22 cellular contexts compared by ENCODE assay signal in genomic region chr5:1544294-1545010, GRCh38. TPM values are rescaled to one million over a fixed set of nuclear protein-coding genes. Genes with fewer than 3 reads are reported as not detected.
DNase-seq lines count a peak whose midpoint lies in the region; ATAC-seq and TF ChIP-seq lines count a peak whose summit lies in the region.
"Had no signal": no experiment of that assay in that cellular context is flagged by ENCODE, and none has a peak within 500 bp of the region (broad histone marks: within the 10 kb centered on the region; RNA-seq: fewer than 3 reads in every experiment).

No MANE protein-coding gene starts in this region.

- peaks cover 0 to 4% of the 10 kb centered on the region in 2 donors for H3K9me3 ChIP-seq in lung (ENCODE audit: control insufficient read depth in 2 of 2, insufficient read depth in 1 of 2, low read length in 1 of 2)
- H3K9me3 ChIP-seq: neutrophil, thyroid gland had no signal

- TF ChIP-seq CTCF in activated B cell treated with CpG ODN at 0.5 μM for 24 hours (IDR thresholded peaks at IDR 0.05) (no peak), lung (IDR thresholded peaks at IDR 0.05; ENCODE audit: control extremely low read depth, extremely low read depth) (no peak)

- DNase-seq in activated CD8-positive, alpha-beta memory T cell treated with anti-CD3 and anti-CD28 coated beads for 24 hours: peak; percentile 37
- DNase-seq in activated CD8-positive, alpha-beta memory T cell treated with anti-CD3 and anti-CD28 coated beads, Interleukin-2, amount 50 U/mL, for 4 hours: no peak
- DNase-seq in activated B cell treated with CpG ODN at 0.5 μM for 24 hours (peak; percentile 4), lung (ENCODE audit: low spot score) (peak; percentile 29), ureter (ENCODE audit: low spot score) (peak; percentile 29)
- DNase-seq in stimulated activated naive CD4-positive, alpha-beta T cell (lab: John Stamatoyannopoulos, UW): no peak
- no peak for DNase-seq in effector memory CD8-positive, alpha-beta T cell
- DNase-seq: activated naive CD4-positive, alpha-beta T cell treated with Interleukin-2 at 50 U/mL for 16 hours; caudate nucleus; NCI-H2107; NCI-H510A; NK-92 treated with Interleukin-12 subunit alpha and Interleukin-12 subunit beta, amount 100 ng/mL, for 24 hours; stimulated activated CD4-positive, alpha-beta T cell treated with anti-CD3 and anti-CD28 coated beads, Interleukin-4, amount 100 ng/mL, for 1 hour; stimulated activated naive CD8-positive, alpha-beta T cell treated with anti-CD3 and anti-CD28 coated beads, Interleukin-15, Interleukin-2, amounts not matched to agents 100 U/mL and 50 U/mL, for 24 hours; T-helper 17 cell; thyroid gland had no signal

- CTCF ChIA-PET in activated B cell treated with CpG ODN at 0.5 μM for 24 hours (lab: Charles Lee): interaction anchor here (0.6 kb wide), 1 partner anchor 35 kb away, joined by 3 read pairs; no protein-coding TSS in a partner anchor

- no peaks in the 10 kb centered on the region for H3K27me3 ChIP-seq in lung (ENCODE audit: control insufficient read depth, insufficient read depth)
- H3K27me3 ChIP-seq: BLaER1 treated with 17β-estradiol and CSF1 and Interleukin-3, amounts not matched to agents 10 nM and 100 nM; thyroid gland had no signal

- H3K27ac ChIP-seq in lung (ENCODE audit: low read depth in 1 of 2, low read length in 1 of 2): peak overlapping the region in 1 of 2 donors; percentile 78
- H3K27ac ChIP-seq: BLaER1 treated with 17β-estradiol and CSF1 and Interleukin-3, amounts not matched to agents 10 nM and 100 nM; epithelial cell of prostate; neutrophil; SK-N-MC; thyroid gland; VCaP had no signal

- H3K4me3 ChIP-seq in lung: no peak overlapping the region
- H3K4me3 ChIP-seq: BLaER1 treated with 17β-estradiol and CSF1 and Interleukin-3, amounts not matched to agents 10 nM and 100 nM; SK-N-MC; thyroid gland had no signal

- no peak overlapping the region for H3K4me3 Mint-ChIP-seq in activated B cell treated with CpG ODN at 0.5 μM for 24 hours
- H3K4me3 Mint-ChIP-seq in effector memory CD8-positive, alpha-beta T cell: no peak overlapping the region

- H3K27ac Mint-ChIP-seq in activated B cell treated with CpG ODN at 0.5 μM for 24 hours: no peak overlapping the region
- H3K27ac Mint-ChIP-seq in effector memory CD8-positive, alpha-beta T cell: peak overlapping the region in 1 of 2 donors; percentile 55
- H3K27ac Mint-ChIP-seq: T-helper 17 cell had no signal

- H3K36me3 Mint-ChIP-seq in activated B cell treated with CpG ODN at 0.5 μM for 24 hours (ENCODE audit: low read depth): no peaks in the 10 kb centered on the region
- no peaks in the 10 kb centered on the region for H3K36me3 Mint-ChIP-seq in effector memory CD8-positive, alpha-beta T cell (ENCODE audit: insufficient read depth)

- ATAC-seq in activated B cell treated with CpG ODN at 0.5 μM for 24 hours (ENCODE audit: low read depth) (no peak), lung (ENCODE audit: insufficient read depth, low FRiP score) (no peak), GM21576 (IDR thresholded peaks at IDR 0.05; ENCODE audit: unreplicated experiment) (no peak)
- no peak for ATAC-seq in effector memory CD8-positive, alpha-beta T cell (replicated peaks)
- ATAC-seq: stimulated activated naive CD8-positive, alpha-beta T cell treated with anti-CD3 and anti-CD28 coated beads, Interleukin-15, Interleukin-2, amounts not matched to agents 100 U/mL and 50 U/mL, for 24 hours; T-helper 17 cell had no signal

- peaks cover under 1% of the 10 kb centered on the region for H3K27me3 Mint-ChIP-seq in activated B cell treated with CpG ODN at 0.5 μM for 24 hours
- H3K27me3 Mint-ChIP-seq in effector memory CD8-positive, alpha-beta T cell: no peaks in the 10 kb centered on the region

- peaks cover 0 to 18% of the 10 kb centered on the region in 2 donors for H3K4me1 ChIP-seq in lung (ENCODE audit: control insufficient read depth in 2 of 2, insufficient read depth in 2 of 2, low read length in 2 of 2)

- peaks cover 11% of the 10 kb centered on the region for H3K4me1 Mint-ChIP-seq in activated B cell treated with CpG ODN at 0.5 μM for 24 hours
- H3K4me1 Mint-ChIP-seq in effector memory CD8-positive, alpha-beta T cell (ENCODE audit: low read depth in 2 of 2): peaks cover 6 to 12% of the 10 kb centered on the region in 2 donors

- intact Hi-C loops in activated B cell treated with CpG ODN at 0.5 μM for 24 hours (cut with micrococcal nuclease): no loop called here

- 73 to 90% methylated on average over 11 to 12 of the region's 12 CpGs for WGBS in lung, 2 donors

- POLR2A ChIA-PET in activated B cell treated with CpG ODN at 0.5 μM for 24 hours (lab: Charles Lee): interaction anchor here (0.6 kb wide), 1 partner anchor 60 kb away, joined by 4 read pairs; no protein-coding TSS in a partner anchor

- no peaks in the 10 kb centered on the region for H3K9me3 Mint-ChIP-seq in activated B cell treated with CpG ODN at 0.5 μM for 24 hours
- H3K9me3 Mint-ChIP-seq in effector memory CD8-positive, alpha-beta T cell: no peaks in the 10 kb centered on the region

- no peaks in the 10 kb centered on the region for H3K36me3 ChIP-seq in lung (ENCODE audit: control insufficient read depth in 2 of 2, insufficient read depth in 2 of 2, low read length in 2 of 2)
- H3K36me3 ChIP-seq: BLaER1 treated with 17β-estradiol and CSF1 and Interleukin-3, amounts not matched to agents 10 nM and 100 nM; neutrophil; thyroid gland had no signal

RNA-seq across cellular contexts. Expression of gene LPCAT1, which starts 20.7 kb away (rescaled TPM):
- 246 and 269 TPM in 2 replicates for total RNA-seq in activated B cell treated with CpG ODN at 0.5 μM for 24 hours
- 100 to 1,000 TPM; 320 to 565 TPM for total RNA-seq in lung
- polyA plus RNA-seq in lung: 100 to 1,000 TPM; 198 to 669 TPM
- total RNA-seq in ureter: 48.0 TPM

Comparison
In these comparisons a context has a peak if more than half of its experiments do, and no peak if none do; other contexts are left out.
1. DNase-seq: peak in activated CD8-positive, alpha-beta memory T cell treated with anti-CD3 and anti-CD28 coated beads for 24 hours (single experiment), activated B cell treated with CpG ODN at 0.5 μM for 24 hours (single experiment), lung (single experiment) and ureter (single experiment); none in activated CD8-positive, alpha-beta memory T cell treated with anti-CD3 and anti-CD28 coated beads, Interleukin-2, amount 50 U/mL, for 4 hours (single experiment), stimulated activated naive CD4-positive, alpha-beta T cell (0 of 6) and effector memory CD8-positive, alpha-beta T cell (0 of 3).